Comparison of ENCODE assay signal across 34 cellular contexts in genomic region chr6:38814761-38815160, GRCh38.
"Had no signal": no experiment of that assay in that cellular context is flagged by ENCODE, and none has a peak within 500 bp of the region (broad histone marks: within the 10 kb centered on the region; RNA-seq: fewer than 3 reads in every experiment).

No MANE protein-coding gene starts in this region.

- FAIRE-seq: colon had no signal

- DNase-seq: activated CD4-positive, alpha-beta memory T cell treated with anti-CD3 and anti-CD28 coated beads for 36 hours; activated CD4-positive, alpha-beta T cell treated with anti-CD3 and anti-CD28 coated beads for 36 hours; activated CD4-positive, alpha-beta T cell treated with anti-CD3 and anti-CD28 coated beads, Interleukin-2, amount 10 ng/mL, durations not matched to agents 24 days and 14 days; activated CD4-positive, CD25-positive, alpha-beta regulatory T cell; activated CD4-positive, CD25-positive, alpha-beta regulatory T cell treated with anti-CD3 and anti-CD28 coated beads, Interleukin-2, amount 50 U/mL, for 72 hours; activated CD8-positive, alpha-beta memory T cell treated with anti-CD3 and anti-CD28 coated beads, Interleukin-2, amount 10 ng/mL, durations not matched to agents 7 days and 5 days; activated CD8-positive, alpha-beta memory T cell treated with anti-CD3 and anti-CD28 coated beads, Interleukin-2, amount 50 U/mL, for 4 hours; activated CD8-positive, alpha-beta T cell treated with anti-CD3 and anti-CD28 coated beads, Interleukin-2, amount 10 ng/mL, durations not matched to agents 7 days and 5 days; activated effector memory CD4-positive, alpha-beta T cell treated with anti-CD3 and anti-CD28 coated beads, Interleukin-2, amount 50 U/mL, for 16 hours; activated naive CD4-positive, alpha-beta T cell treated with anti-CD3 and anti-CD28 coated beads for 36 hours; activated naive CD8-positive, alpha-beta T cell treated with anti-CD3 and anti-CD28 coated beads, Interleukin-2, amount 10 ng/mL, durations not matched to agents 7 days and 5 days; activated T-cell treated with anti-CD3 and anti-CD28 coated beads, Interleukin-2, amount 50 U/mL, for 1 hour; activated T-cell treated with anti-CD3 and anti-CD28 coated beads, Interleukin-2, amount 50 U/mL, for 48 hours; cortex of kidney; dermis blood vessel endothelial cell; effector CD4-positive, alpha-beta T cell; effector memory CD8-positive, alpha-beta T cell; erythroblast; foreskin keratinocyte; gastrocnemius medialis; glutamatergic neuron; heart left ventricle; T-helper 1 cell; T-helper 17 cell; T1000 had no signal

- H3K27me3 ChIP-seq: ascending aorta, breast epithelium, gastrocnemius medialis had no signal

- H3K9me3 ChIP-seq: ascending aorta, breast epithelium, esophagus muscularis mucosa, gastrocnemius medialis, heart left ventricle had no signal

- ATAC-seq: activated CD4-positive, alpha-beta T cell treated with anti-CD3 and anti-CD28 coated beads for 36 hours; activated CD8-positive, alpha-beta memory T cell treated with anti-CD3 and anti-CD28 coated beads, Interleukin-2, amount 10 ng/mL, durations not matched to agents 7 days and 5 days; activated CD8-positive, alpha-beta T cell treated with anti-CD3 and anti-CD28 coated beads, Interleukin-2, amount 10 ng/mL, durations not matched to agents 7 days and 5 days; activated naive CD4-positive, alpha-beta T cell treated with anti-CD3 and anti-CD28 coated beads, Interleukin-2, amount 50 U/mL, for 72 hours; effector memory CD8-positive, alpha-beta T cell; foreskin keratinocyte; gastrocnemius medialis; heart left ventricle; T-helper 17 cell had no signal

- H3K36me3 Mint-ChIP-seq: activated CD4-positive, alpha-beta memory T cell treated with anti-CD3 and anti-CD28 coated beads for 36 hours; activated naive CD4-positive, alpha-beta T cell treated with anti-CD3 and anti-CD28 coated beads, Interleukin-2, amount 50 U/mL, for 72 hours; activated naive CD8-positive, alpha-beta T cell treated with anti-CD3 and anti-CD28 coated beads, Interleukin-2, amount 10 ng/mL, durations not matched to agents 7 days and 5 days; brain had no signal

- H3K4me3 ChIP-seq: ascending aorta, breast epithelium, esophagus muscularis mucosa, gastrocnemius medialis, heart left ventricle had no signal

- H3K4me1 Mint-ChIP-seq: activated CD4-positive, alpha-beta T cell treated with anti-CD3 and anti-CD28 coated beads for 36 hours; activated CD4-positive, alpha-beta T cell treated with anti-CD3 and anti-CD28 coated beads, Interleukin-2, amount 10 ng/mL, durations not matched to agents 24 days and 14 days; activated naive CD8-positive, alpha-beta T cell treated with anti-CD3 and anti-CD28 coated beads, Interleukin-2, amount 10 ng/mL, durations not matched to agents 7 days and 5 days; brain; T-helper 17 cell had no signal

- H3K36me3 ChIP-seq: ascending aorta, breast epithelium, esophagus muscularis mucosa, gastrocnemius medialis, heart left ventricle had no signal

- H3K9me3 Mint-ChIP-seq: activated CD4-positive, alpha-beta memory T cell treated with anti-CD3 and anti-CD28 coated beads for 36 hours; activated CD4-positive, alpha-beta T cell treated with anti-CD3 and anti-CD28 coated beads, Interleukin-2, amount 10 ng/mL, durations not matched to agents 24 days and 14 days; activated naive CD4-positive, alpha-beta T cell treated with anti-CD3 and anti-CD28 coated beads for 36 hours; activated naive CD4-positive, alpha-beta T cell treated with anti-CD3 and anti-CD28 coated beads, Interleukin-2, amount 50 U/mL, for 72 hours; activated naive CD8-positive, alpha-beta T cell treated with anti-CD3 and anti-CD28 coated beads, Interleukin-2, amount 10 ng/mL, durations not matched to agents 7 days and 5 days; activated T-helper 1 cell treated with anti-CD3 and anti-CD28 coated beads, Interleukin-12 subunit alpha, Interleukin-12 subunit beta, Interleukin-2, Interleukin-4 antibody, amounts not matched to agents 30 ng/mL and 10 ng/mL and 1 ng/mL, durations not matched to agents 14 hours and 24 hours and 36 hours; activated T-helper 2 cell treated with anti-CD3 and anti-CD28 coated beads, Interferon-gamma antibody, Interleukin-2, Interleukin-4, amounts not matched to agents 10 μg/mL and 5 μg/mL and 100 μg/mL, durations not matched to agents 14 hours and 24 hours and 36 hours; effector memory CD8-positive, alpha-beta T cell; T-helper 2 cell treated with Interferon-gamma antibody and Interleukin-4, amounts not matched to agents 5 μg/mL and 100 μg/mL, for 36 hours had no signal

- H3K27ac ChIP-seq: ascending aorta, breast epithelium, esophagus muscularis mucosa, foreskin keratinocyte, gastrocnemius medialis, heart left ventricle had no signal

- H3K4me3 Mint-ChIP-seq: activated CD4-positive, alpha-beta memory T cell treated with anti-CD3 and anti-CD28 coated beads for 36 hours; activated CD4-positive, alpha-beta T cell treated with anti-CD3 and anti-CD28 coated beads for 36 hours; activated CD4-positive, alpha-beta T cell treated with anti-CD3 and anti-CD28 coated beads, Interleukin-2, amount 10 ng/mL, durations not matched to agents 24 days and 14 days; activated CD8-positive, alpha-beta memory T cell treated with anti-CD3 and anti-CD28 coated beads, Interleukin-2, amount 10 ng/mL, durations not matched to agents 7 days and 5 days; activated CD8-positive, alpha-beta T cell treated with anti-CD3 and anti-CD28 coated beads, Interleukin-2, amount 10 ng/mL, durations not matched to agents 7 days and 5 days; activated naive CD4-positive, alpha-beta T cell treated with anti-CD3 and anti-CD28 coated beads for 36 hours; activated naive CD8-positive, alpha-beta T cell treated with anti-CD3 and anti-CD28 coated beads, Interleukin-2, amount 10 ng/mL, durations not matched to agents 7 days and 5 days; activated T-helper 1 cell treated with anti-CD3 and anti-CD28 coated beads, Interleukin-12 subunit alpha, Interleukin-12 subunit beta, Interleukin-2, Interleukin-4 antibody, amounts not matched to agents 30 ng/mL and 10 ng/mL and 1 ng/mL, durations not matched to agents 14 hours and 24 hours and 36 hours; brain; effector memory CD8-positive, alpha-beta T cell; T-helper 17 cell; T-helper 2 cell treated with Interferon-gamma antibody and Interleukin-4, amounts not matched to agents 5 μg/mL and 100 μg/mL, for 36 hours had no signal

- H3K27ac Mint-ChIP-seq: activated CD4-positive, alpha-beta memory T cell treated with anti-CD3 and anti-CD28 coated beads for 36 hours; activated CD4-positive, alpha-beta T cell treated with anti-CD3 and anti-CD28 coated beads for 36 hours; activated CD4-positive, alpha-beta T cell treated with anti-CD3 and anti-CD28 coated beads, Interleukin-2, amount 10 ng/mL, durations not matched to agents 24 days and 14 days; activated CD8-positive, alpha-beta memory T cell treated with anti-CD3 and anti-CD28 coated beads, Interleukin-2, amount 10 ng/mL, durations not matched to agents 7 days and 5 days; activated CD8-positive, alpha-beta T cell treated with anti-CD3 and anti-CD28 coated beads, Interleukin-2, amount 10 ng/mL, durations not matched to agents 7 days and 5 days; activated naive CD4-positive, alpha-beta T cell treated with anti-CD3 and anti-CD28 coated beads for 36 hours; activated naive CD4-positive, alpha-beta T cell treated with anti-CD3 and anti-CD28 coated beads, Interleukin-2, amount 50 U/mL, for 72 hours; activated naive CD8-positive, alpha-beta T cell treated with anti-CD3 and anti-CD28 coated beads, Interleukin-2, amount 10 ng/mL, durations not matched to agents 7 days and 5 days; activated T-helper 1 cell treated with anti-CD3 and anti-CD28 coated beads, Interleukin-12 subunit alpha, Interleukin-12 subunit beta, Interleukin-2, Interleukin-4 antibody, amounts not matched to agents 30 ng/mL and 10 ng/mL and 1 ng/mL, durations not matched to agents 14 hours and 24 hours and 36 hours; activated T-helper 2 cell treated with anti-CD3 and anti-CD28 coated beads, Interferon-gamma antibody, Interleukin-2, Interleukin-4, amounts not matched to agents 10 μg/mL and 5 μg/mL and 100 μg/mL, durations not matched to agents 14 hours and 24 hours and 36 hours; brain; effector memory CD8-positive, alpha-beta T cell; T-helper 17 cell; T-helper 2 cell treated with Interferon-gamma antibody and Interleukin-4, amounts not matched to agents 5 μg/mL and 100 μg/mL, for 36 hours had no signal

- H3K4me1 ChIP-seq: ascending aorta, breast epithelium, esophagus muscularis mucosa, foreskin keratinocyte, gastrocnemius medialis, heart left ventricle had no signal
